1 cellular context compared by ENCODE assay signal in the genomic region with DNA sequence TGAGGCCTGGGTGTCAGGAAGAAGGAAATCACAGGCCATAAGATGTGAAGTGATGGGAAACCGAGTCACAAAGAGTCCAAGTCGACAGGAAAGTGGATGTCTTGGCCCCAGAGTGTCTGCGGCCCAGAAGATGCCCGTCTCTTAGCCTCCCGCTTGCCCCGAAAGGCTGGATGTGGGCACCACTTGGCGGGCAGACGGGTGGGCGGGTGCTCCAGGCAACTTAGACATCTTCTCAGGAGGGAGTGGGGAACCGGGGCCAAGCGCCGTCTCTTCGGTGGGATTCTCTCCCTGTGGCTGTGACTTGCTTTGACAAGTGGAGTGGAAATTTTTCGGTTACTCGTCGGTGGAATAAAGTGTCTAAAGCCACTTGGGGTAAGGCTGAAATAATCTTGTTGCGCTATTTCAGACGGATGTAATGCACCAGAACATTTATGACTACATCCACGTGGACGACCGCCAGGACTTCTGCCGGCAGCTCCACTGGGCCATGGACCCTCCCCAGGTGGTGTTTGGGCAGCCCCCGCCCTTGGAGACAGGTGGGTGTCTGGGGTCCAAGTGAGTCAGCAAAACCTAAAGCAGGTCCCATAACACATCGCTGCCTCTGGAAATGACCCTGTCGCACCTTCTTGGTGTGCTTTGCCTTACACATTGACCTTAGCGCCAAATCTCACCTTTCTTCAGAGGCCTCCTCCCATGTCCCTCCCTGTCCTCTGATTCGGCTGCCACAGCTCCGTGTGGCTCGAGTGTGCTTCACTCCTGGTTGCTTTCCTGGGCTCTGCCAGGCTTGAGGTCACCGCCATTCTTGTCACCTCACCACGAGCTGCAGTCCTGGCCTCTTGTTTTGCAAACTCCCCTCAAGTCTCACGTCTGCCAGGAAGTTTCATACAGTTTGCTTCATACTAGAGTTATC.
TF ChIP-seq lines count a peak whose summit lies in the region.

No MANE protein-coding gene starts in this region.

TF ChIP-seq in GM23338, 12 proteins besides CTCF, POLR2A, EP300 and RAD21:
- TF ChIP-seq POLR2AphosphoS5 (IDR thresholded peaks at IDR 0.05; ENCODE audit: low read depth) (no peak), CREB1 (CRISPR knock-in tag; IDR thresholded peaks at IDR 0.05; ENCODE audit: low read depth) (no peak), EZH2phosphoT487 (IDR thresholded peaks at IDR 0.05; ENCODE audit: unreplicated experiment) (no peak), ZNF114 (CRISPR knock-in tag; IDR thresholded peaks at IDR 0.05) (no peak), ZNF331 (CRISPR knock-in tag; IDR thresholded peaks at IDR 0.05; ENCODE audit: low read depth) (no peak), JUNB (IDR thresholded peaks at IDR 0.05; ENCODE audit: unreplicated experiment) (no peak), STAT1 (IDR thresholded peaks at IDR 0.05; ENCODE audit: unreplicated experiment) (no peak), NANOG (IDR thresholded peaks at IDR 0.05; ENCODE audit: borderline replicate concordance) (no peak), EZH2 (IDR thresholded peaks at IDR 0.05; ENCODE audit: low read depth, unreplicated experiment) (no peak)
- TF ChIP-seq, protein P1, sequence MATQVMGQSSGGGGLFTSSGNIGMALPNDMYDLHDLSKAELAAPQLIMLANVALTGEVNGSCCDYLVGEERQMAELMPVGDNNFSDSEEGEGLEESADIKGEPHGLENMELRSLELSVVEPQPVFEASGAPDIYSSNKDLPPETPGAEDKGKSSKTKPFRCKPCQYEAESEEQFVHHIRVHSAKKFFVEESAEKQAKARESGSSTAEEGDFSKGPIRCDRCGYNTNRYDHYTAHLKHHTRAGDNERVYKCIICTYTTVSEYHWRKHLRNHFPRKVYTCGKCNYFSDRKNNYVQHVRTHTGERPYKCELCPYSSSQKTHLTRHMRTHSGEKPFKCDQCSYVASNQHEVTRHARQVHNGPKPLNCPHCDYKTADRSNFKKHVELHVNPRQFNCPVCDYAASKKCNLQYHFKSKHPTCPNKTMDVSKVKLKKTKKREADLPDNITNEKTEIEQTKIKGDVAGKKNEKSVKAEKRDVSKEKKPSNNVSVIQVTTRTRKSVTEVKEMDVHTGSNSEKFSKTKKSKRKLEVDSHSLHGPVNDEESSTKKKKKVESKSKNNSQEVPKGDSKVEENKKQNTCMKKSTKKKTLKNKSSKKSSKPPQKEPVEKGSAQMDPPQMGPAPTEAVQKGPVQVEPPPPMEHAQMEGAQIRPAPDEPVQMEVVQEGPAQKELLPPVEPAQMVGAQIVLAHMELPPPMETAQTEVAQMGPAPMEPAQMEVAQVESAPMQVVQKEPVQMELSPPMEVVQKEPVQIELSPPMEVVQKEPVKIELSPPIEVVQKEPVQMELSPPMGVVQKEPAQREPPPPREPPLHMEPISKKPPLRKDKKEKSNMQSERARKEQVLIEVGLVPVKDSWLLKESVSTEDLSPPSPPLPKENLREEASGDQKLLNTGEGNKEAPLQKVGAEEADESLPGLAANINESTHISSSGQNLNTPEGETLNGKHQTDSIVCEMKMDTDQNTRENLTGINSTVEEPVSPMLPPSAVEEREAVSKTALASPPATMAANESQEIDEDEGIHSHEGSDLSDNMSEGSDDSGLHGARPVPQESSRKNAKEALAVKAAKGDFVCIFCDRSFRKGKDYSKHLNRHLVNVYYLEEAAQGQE (IDR thresholded peaks at IDR 0.05; ENCODE audit: unreplicated experiment): no peak
- TF ChIP-seq, protein P2, sequence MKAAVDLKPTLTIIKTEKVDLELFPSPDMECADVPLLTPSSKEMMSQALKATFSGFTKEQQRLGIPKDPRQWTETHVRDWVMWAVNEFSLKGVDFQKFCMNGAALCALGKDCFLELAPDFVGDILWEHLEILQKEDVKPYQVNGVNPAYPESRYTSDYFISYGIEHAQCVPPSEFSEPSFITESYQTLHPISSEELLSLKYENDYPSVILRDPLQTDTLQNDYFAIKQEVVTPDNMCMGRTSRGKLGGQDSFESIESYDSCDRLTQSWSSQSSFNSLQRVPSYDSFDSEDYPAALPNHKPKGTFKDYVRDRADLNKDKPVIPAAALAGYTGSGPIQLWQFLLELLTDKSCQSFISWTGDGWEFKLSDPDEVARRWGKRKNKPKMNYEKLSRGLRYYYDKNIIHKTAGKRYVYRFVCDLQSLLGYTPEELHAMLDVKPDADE (IDR thresholded peaks at IDR 0.05): no peak
- TF ChIP-seq, protein P3, sequence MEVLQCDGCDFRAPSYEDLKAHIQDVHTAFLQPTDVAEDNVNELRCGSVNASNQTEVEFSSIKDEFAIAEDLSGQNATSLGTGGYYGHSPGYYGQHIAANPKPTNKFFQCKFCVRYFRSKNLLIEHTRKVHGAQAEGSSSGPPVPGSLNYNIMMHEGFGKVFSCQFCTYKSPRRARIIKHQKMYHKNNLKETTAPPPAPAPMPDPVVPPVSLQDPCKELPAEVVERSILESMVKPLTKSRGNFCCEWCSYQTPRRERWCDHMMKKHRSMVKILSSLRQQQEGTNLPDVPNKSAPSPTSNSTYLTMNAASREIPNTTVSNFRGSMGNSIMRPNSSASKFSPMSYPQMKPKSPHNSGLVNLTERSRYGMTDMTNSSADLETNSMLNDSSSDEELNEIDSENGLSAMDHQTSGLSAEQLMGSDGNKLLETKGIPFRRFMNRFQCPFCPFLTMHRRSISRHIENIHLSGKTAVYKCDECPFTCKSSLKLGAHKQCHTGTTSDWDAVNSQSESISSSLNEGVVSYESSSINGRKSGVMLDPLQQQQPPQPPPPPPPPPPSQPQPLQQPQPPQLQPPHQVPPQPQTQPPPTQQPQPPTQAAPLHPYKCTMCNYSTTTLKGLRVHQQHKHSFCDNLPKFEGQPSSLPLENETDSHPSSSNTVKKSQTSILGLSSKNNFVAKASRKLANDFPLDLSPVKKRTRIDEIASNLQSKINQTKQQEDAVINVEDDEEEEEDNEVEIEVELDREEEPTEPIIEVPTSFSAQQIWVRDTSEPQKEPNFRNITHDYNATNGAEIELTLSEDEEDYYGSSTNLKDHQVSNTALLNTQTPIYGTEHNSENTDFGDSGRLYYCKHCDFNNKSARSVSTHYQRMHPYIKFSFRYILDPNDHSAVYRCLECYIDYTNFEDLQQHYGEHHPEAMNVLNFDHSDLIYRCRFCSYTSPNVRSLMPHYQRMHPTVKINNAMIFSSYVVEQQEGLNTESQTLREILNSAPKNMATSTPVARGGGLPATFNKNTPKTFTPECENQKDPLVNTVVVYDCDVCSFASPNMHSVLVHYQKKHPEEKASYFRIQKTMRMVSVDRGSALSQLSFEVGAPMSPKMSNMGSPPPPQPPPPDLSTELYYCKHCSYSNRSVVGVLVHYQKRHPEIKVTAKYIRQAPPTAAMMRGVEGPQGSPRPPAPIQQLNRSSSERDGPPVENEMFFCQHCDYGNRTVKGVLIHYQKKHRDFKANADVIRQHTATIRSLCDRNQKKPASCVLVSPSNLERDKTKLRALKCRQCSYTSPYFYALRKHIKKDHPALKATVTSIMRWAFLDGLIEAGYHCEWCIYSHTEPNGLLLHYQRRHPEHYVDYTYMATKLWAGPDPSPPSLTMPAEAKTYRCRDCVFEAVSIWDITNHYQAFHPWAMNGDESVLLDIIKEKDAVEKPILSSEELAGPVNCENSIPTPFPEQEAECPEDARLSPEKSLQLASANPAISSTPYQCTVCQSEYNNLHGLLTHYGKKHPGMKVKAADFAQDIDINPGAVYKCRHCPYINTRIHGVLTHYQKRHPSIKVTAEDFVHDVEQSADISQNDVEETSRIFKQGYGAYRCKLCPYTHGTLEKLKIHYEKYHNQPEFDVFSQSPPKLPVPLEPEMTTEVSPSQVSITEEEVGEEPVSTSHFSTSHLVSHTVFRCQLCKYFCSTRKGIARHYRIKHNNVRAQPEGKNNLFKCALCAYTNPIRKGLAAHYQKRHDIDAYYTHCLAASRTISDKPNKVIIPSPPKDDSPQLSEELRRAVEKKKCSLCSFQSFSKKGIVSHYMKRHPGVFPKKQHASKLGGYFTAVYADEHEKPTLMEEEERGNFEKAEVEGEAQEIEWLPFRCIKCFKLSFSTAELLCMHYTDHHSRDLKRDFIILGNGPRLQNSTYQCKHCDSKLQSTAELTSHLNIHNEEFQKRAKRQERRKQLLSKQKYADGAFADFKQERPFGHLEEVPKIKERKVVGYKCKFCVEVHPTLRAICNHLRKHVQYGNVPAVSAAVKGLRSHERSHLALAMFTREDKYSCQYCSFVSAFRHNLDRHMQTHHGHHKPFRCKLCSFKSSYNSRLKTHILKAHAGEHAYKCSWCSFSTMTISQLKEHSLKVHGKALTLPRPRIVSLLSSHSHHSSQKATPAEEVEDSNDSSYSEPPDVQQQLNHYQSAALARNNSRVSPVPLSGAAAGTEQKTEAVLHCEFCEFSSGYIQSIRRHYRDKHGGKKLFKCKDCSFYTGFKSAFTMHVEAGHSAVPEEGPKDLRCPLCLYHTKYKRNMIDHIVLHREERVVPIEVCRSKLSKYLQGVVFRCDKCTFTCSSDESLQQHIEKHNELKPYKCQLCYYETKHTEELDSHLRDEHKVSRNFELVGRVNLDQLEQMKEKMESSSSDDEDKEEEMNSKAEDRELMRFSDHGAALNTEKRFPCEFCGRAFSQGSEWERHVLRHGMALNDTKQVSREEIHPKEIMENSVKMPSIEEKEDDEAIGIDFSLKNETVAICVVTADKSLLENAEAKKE (CRISPR knock-in tag; IDR thresholded peaks at IDR 0.05): no peak
